22 cellular contexts compared by ENCODE assay signal in the genomic region with DNA sequence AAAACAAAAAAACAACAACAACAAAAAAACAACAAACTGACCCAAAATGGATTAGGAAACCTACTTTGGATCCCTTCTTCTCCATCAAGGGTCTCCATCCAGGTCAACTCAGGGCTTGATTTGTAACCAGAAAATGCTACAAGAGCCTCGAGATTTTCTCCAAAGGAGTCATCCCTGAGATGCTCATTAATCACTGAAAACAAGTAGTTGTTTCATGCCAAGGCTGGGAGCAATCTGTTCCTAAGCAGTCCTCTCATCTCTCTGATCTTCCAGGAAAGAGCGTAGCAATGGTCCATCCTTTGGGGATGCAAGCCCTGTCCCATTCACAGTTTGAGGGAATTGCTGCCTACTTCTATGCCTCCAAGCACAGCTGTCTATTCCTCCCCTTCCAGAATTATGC.
DNase-seq lines count a peak whose midpoint lies in the region; ATAC-seq and TF ChIP-seq lines count a peak whose summit lies in the region.
"Had no signal": no experiment of that assay in that cellular context is flagged by ENCODE, and none has a peak within 500 bp of the region (broad histone marks: within the 10 kb centered on the region; RNA-seq: fewer than 3 reads in every experiment).

No MANE protein-coding gene starts in this region.

- H3K36me3 ChIP-seq in Caco-2 (ENCODE audit: control insufficient read depth, insufficient read depth, low read length) (no peaks in the 10 kb centered on the region), lower lobe of right lung (no peaks in the 10 kb centered on the region)
- H3K36me3 ChIP-seq: HAP-1, SJSA1, upper lobe of left lung had no signal

- peak overlapping the region; percentile 60 for H3K4me3 Mint-ChIP-seq in activated CD4-positive, alpha-beta T cell treated with anti-CD3 and anti-CD28 coated beads, Interleukin-2, amount 10 ng/mL, durations not matched to agents 7 days and 5 days
- peak overlapping the region; percentile 70 for H3K4me3 Mint-ChIP-seq in CD4-positive, alpha-beta T cell
- no peak overlapping the region for H3K4me3 Mint-ChIP-seq in activated CD8-positive, alpha-beta T cell treated with anti-CD3 and anti-CD28 coated beads for 36 hours
- H3K4me3 Mint-ChIP-seq in naive thymus-derived CD8-positive, alpha-beta T cell, result peak overlapping the region in 9 of 10 donors; percentile 60 to 87 (median 75)
- H3K4me3 Mint-ChIP-seq in Caco-2 (ENCODE audit: unreplicated experiment), result no peak overlapping the region

- H3K9me3 Mint-ChIP-seq in activated CD4-positive, alpha-beta T cell treated with anti-CD3 and anti-CD28 coated beads, Interleukin-2, amount 10 ng/mL, durations not matched to agents 7 days and 5 days, result peaks cover 44% of the 10 kb centered on the region
- peaks cover 11% of the 10 kb centered on the region for H3K9me3 Mint-ChIP-seq in CD4-positive, alpha-beta T cell
- peaks cover 12% of the 10 kb centered on the region for H3K9me3 Mint-ChIP-seq in activated CD8-positive, alpha-beta T cell treated with anti-CD3 and anti-CD28 coated beads for 36 hours
- peaks cover 0 to 21% (median 13%) of the 10 kb centered on the region in 9 donors for H3K9me3 Mint-ChIP-seq in naive thymus-derived CD8-positive, alpha-beta T cell
- peaks cover 22% of the 10 kb centered on the region for H3K9me3 Mint-ChIP-seq in Caco-2 (ENCODE audit: unreplicated experiment)

- H3K4me1 ChIP-seq in Caco-2 (peaks cover 3% of the 10 kb centered on the region; the same call in 1 of the 2 replicates), lower lobe of right lung (peaks cover 33% of the 10 kb centered on the region)

- peaks cover 2% of the 10 kb centered on the region for H3K9me3 ChIP-seq in CD4-positive, alpha-beta T cell (ENCODE audit: control insufficient read depth, low read length)
- peaks cover 20% of the 10 kb centered on the region for H3K9me3 ChIP-seq in Caco-2
- peaks cover under 1% of the 10 kb centered on the region for H3K9me3 ChIP-seq in lower lobe of right lung
- H3K9me3 ChIP-seq: HAP-1, upper lobe of left lung had no signal

- no peaks in the 10 kb centered on the region for H3K27me3 ChIP-seq in CD4-positive, alpha-beta T cell (ENCODE audit: control insufficient read depth, insufficient read depth, low read length)
- no peaks in the 10 kb centered on the region for H3K27me3 ChIP-seq in Caco-2 (replicated peaks; ENCODE audit: control insufficient read depth, insufficient read depth, low read length)
- H3K27me3 ChIP-seq in lower lobe of right lung (ENCODE audit: low read depth), result no peaks in the 10 kb centered on the region
- H3K27me3 ChIP-seq: SJSA1, upper lobe of left lung had no signal

- POLR2A ChIA-PET in activated CD4-positive, alpha-beta T cell treated with anti-CD3 and anti-CD28 coated beads, Interleukin-2, amount 10 ng/mL, durations not matched to agents 7 days and 5 days (lab: Charles Lee), result no interaction called here
- POLR2A ChIA-PET in CD4-positive, alpha-beta T cell (lab: Charles Lee), result interaction anchor here (0.8 to 1.8 kb wide), 7 partner anchors 27 to 202 kb away, joined by 3 to 14 read pairs (median 4); partner anchors contain the start of gene MAP3K1
- POLR2A ChIA-PET in activated CD8-positive, alpha-beta T cell treated with anti-CD3 and anti-CD28 coated beads for 36 hours (lab: Charles Lee), result no interaction called here
- POLR2A ChIA-PET in naive thymus-derived CD8-positive, alpha-beta T cell (lab: Charles Lee), result interaction anchor here (1.5 to 1.6 kb wide), 2 partner anchors 23 to 202 kb away, joined by 4 read pairs; partner anchors contain the start of gene MAP3K1
- POLR2A ChIA-PET in Caco-2 (lab: Charles Lee), result no interaction called here

- H3K27ac Mint-ChIP-seq in activated CD4-positive, alpha-beta T cell treated with anti-CD3 and anti-CD28 coated beads, Interleukin-2, amount 10 ng/mL, durations not matched to agents 7 days and 5 days, result peak overlapping the region; percentile 90
- H3K27ac Mint-ChIP-seq in CD4-positive, alpha-beta T cell, result peak overlapping the region; percentile 82
- peak overlapping the region; percentile 73 for H3K27ac Mint-ChIP-seq in activated CD8-positive, alpha-beta T cell treated with anti-CD3 and anti-CD28 coated beads for 36 hours
- peak overlapping the region in 9 of 10 donors; percentile 38 to 85 (median 73) for H3K27ac Mint-ChIP-seq in naive thymus-derived CD8-positive, alpha-beta T cell
- no peak overlapping the region for H3K27ac Mint-ChIP-seq in Caco-2 (ENCODE audit: unreplicated experiment)

- TF ChIP-seq CTCF in CD4-positive, alpha-beta T cell (IDR thresholded peaks at IDR 0.05), result no peak
- TF ChIP-seq CTCF in activated CD8-positive, alpha-beta T cell treated with anti-CD3 and anti-CD28 coated beads for 36 hours (IDR thresholded peaks at IDR 0.05), result no peak
- TF ChIP-seq CTCF in Caco-2 (IDR thresholded peaks at IDR 0.05; ENCODE audit: insufficient read depth in 1 of 2, low read depth in 1 of 2, low read length in 1 of 2, severe bottlenecking in 1 of 2, unreplicated experiment in 1 of 2) (no peak), lower lobe of right lung (IDR thresholded peaks at IDR 0.05) (no peak)

- CTCF ChIA-PET in activated CD4-positive, alpha-beta T cell treated with anti-CD3 and anti-CD28 coated beads, Interleukin-2, amount 10 ng/mL, durations not matched to agents 7 days and 5 days (lab: Charles Lee), result no interaction called here
- CTCF ChIA-PET in CD4-positive, alpha-beta T cell (lab: Charles Lee), result interaction anchor here (1.0 kb wide), 1 partner anchor 8 kb away, joined by 5 read pairs; no protein-coding TSS in a partner anchor
- CTCF ChIA-PET in activated CD8-positive, alpha-beta T cell treated with anti-CD3 and anti-CD28 coated beads for 36 hours (lab: Charles Lee), result no interaction called here
- CTCF ChIA-PET in Caco-2 (lab: Charles Lee), result no interaction called here

- H3K4me3 ChIP-seq in Caco-2 (ENCODE audit: low read depth, low read length), result no peak overlapping the region
- H3K4me3 ChIP-seq in lower lobe of right lung, result no peak overlapping the region
- H3K4me3 ChIP-seq: A549, HAP-1, SJSA1, upper lobe of left lung had no signal

- peaks cover 93% of the 10 kb centered on the region for H3K4me1 Mint-ChIP-seq in activated CD4-positive, alpha-beta T cell treated with anti-CD3 and anti-CD28 coated beads, Interleukin-2, amount 10 ng/mL, durations not matched to agents 7 days and 5 days
- peaks cover 93% of the 10 kb centered on the region for H3K4me1 Mint-ChIP-seq in CD4-positive, alpha-beta T cell (ENCODE audit: low read depth)
- peaks cover 62% of the 10 kb centered on the region for H3K4me1 Mint-ChIP-seq in activated CD8-positive, alpha-beta T cell treated with anti-CD3 and anti-CD28 coated beads for 36 hours (ENCODE audit: low read depth)
- peaks cover 52 to 88% (median 74%) of the 10 kb centered on the region in 4 donors for H3K4me1 Mint-ChIP-seq in naive thymus-derived CD8-positive, alpha-beta T cell
- H3K4me1 Mint-ChIP-seq in Caco-2 (ENCODE audit: low read depth, unreplicated experiment), result peaks cover 7% of the 10 kb centered on the region

- no peak for ATAC-seq in CD4-positive, alpha-beta T cell (ENCODE audit: poor library complexity)
- ATAC-seq in activated CD8-positive, alpha-beta T cell treated with anti-CD3 and anti-CD28 coated beads for 36 hours, result no peak
- ATAC-seq in naive thymus-derived CD8-positive, alpha-beta T cell, result no peak
- no peak for ATAC-seq in lower lobe of right lung
- no peak for ATAC-seq in GM19397 (IDR thresholded peaks at IDR 0.05; ENCODE audit: unreplicated experiment)
- ATAC-seq: A549 had no signal

- no TSS peak for BruUV-seq in Caco-2 (replicated peaks; lab: Mats Ljungman, UMichigan)

- H3K36me3 Mint-ChIP-seq in activated CD4-positive, alpha-beta T cell treated with anti-CD3 and anti-CD28 coated beads, Interleukin-2, amount 10 ng/mL, durations not matched to agents 7 days and 5 days (ENCODE audit: low read depth), result peaks cover 60% of the 10 kb centered on the region
- peaks cover 20% of the 10 kb centered on the region for H3K36me3 Mint-ChIP-seq in CD4-positive, alpha-beta T cell (ENCODE audit: low read depth)
- H3K36me3 Mint-ChIP-seq in activated CD8-positive, alpha-beta T cell treated with anti-CD3 and anti-CD28 coated beads for 36 hours (ENCODE audit: low read depth), result peaks cover 14% of the 10 kb centered on the region
- peaks cover 0 to 19% (median 7%) of the 10 kb centered on the region in 3 donors for H3K36me3 Mint-ChIP-seq in naive thymus-derived CD8-positive, alpha-beta T cell
- H3K36me3 Mint-ChIP-seq in Caco-2 (ENCODE audit: insufficient read depth, unreplicated experiment), result no peaks in the 10 kb centered on the region

- intact Hi-C loops in CD4-positive, alpha-beta T cell (cut with DNase I, micrococcal nuclease), result no loop called here
- intact Hi-C loops in activated CD8-positive, alpha-beta T cell treated with anti-CD3 and anti-CD28 coated beads for 36 hours (cut with micrococcal nuclease), result no loop called here
- intact Hi-C loops in Caco-2 (cut with micrococcal nuclease; ENCODE audit: unreplicated experiment) (no loop called here), lower lobe of right lung (cut with DNase I) (no loop called here)

- peak overlapping the region; percentile 1 for H3K27ac ChIP-seq in CD4-positive, alpha-beta T cell (ENCODE audit: low read depth, low read length)
- no peak overlapping the region for H3K27ac ChIP-seq in lower lobe of right lung
- H3K27ac ChIP-seq: A549, SJSA1, upper lobe of left lung had no signal

- DNase-seq in activated CD4-positive, alpha-beta T cell treated with anti-CD3 and anti-CD28 coated beads, Interleukin-2, amount 10 ng/mL, durations not matched to agents 7 days and 5 days, result no peak
- DNase-seq in activated CD4-positive, alpha-beta T cell treated with anti-CD3 and anti-CD28 coated beads for 48 hours, result no peak
- DNase-seq in CD4-positive, alpha-beta T cell, result no peak
- DNase-seq in activated CD8-positive, alpha-beta T cell treated with anti-CD3 and anti-CD28 coated beads for 36 hours, result no peak
- no peak for DNase-seq in naive thymus-derived CD8-positive, alpha-beta T cell
- DNase-seq in Caco-2 (no peak), lower lobe of right lung (no peak)
- DNase-seq: activated CD4-positive, alpha-beta T cell treated with anti-CD3 and anti-CD28 coated beads, Interleukin-2, amount 50 U/mL, for 48 hours; amniotic stem cell; effector CD4-positive, alpha-beta T cell; erythroblast; head of caudate nucleus; NCI-H1048; NCI-H1930; NCI-H2227 treated with DMSO at 0.1 percent for 48 hours; NCI-H69; occipital lobe; upper lobe of left lung had no signal

- H3K27me3 Mint-ChIP-seq in activated CD4-positive, alpha-beta T cell treated with anti-CD3 and anti-CD28 coated beads, Interleukin-2, amount 10 ng/mL, durations not matched to agents 7 days and 5 days, result no peaks in the 10 kb centered on the region
- no peaks in the 10 kb centered on the region for H3K27me3 Mint-ChIP-seq in CD4-positive, alpha-beta T cell
- no peaks in the 10 kb centered on the region for H3K27me3 Mint-ChIP-seq in activated CD8-positive, alpha-beta T cell treated with anti-CD3 and anti-CD28 coated beads for 36 hours
- H3K27me3 Mint-ChIP-seq in naive thymus-derived CD8-positive, alpha-beta T cell, result no peaks in the 10 kb centered on the region
- H3K27me3 Mint-ChIP-seq in Caco-2 (ENCODE audit: insufficient read depth, unreplicated experiment), result no peaks in the 10 kb centered on the region

Comparison
In these comparisons a context has a peak if more than half of its experiments do, and no peak if none do; other contexts are left out.
1. H3K4me3 Mint-ChIP-seq: peak in activated CD4-positive, alpha-beta T cell treated with anti-CD3 and anti-CD28 coated beads, Interleukin-2, amount 10 ng/mL, durations not matched to agents 7 days and 5 days (single experiment), CD4-positive, alpha-beta T cell (single experiment) and naive thymus-derived CD8-positive, alpha-beta T cell (9 of 10); none in activated CD8-positive, alpha-beta T cell treated with anti-CD3 and anti-CD28 coated beads for 36 hours (single experiment) and Caco-2 (single experiment).
2. POLR2A ChIA-PET loops: an anchor here in CD4-positive, alpha-beta T cell (0.8 to 1.8 kb wide) and naive thymus-derived CD8-positive, alpha-beta T cell (1.5 to 1.6 kb wide); none called in activated CD4-positive, alpha-beta T cell treated with anti-CD3 and anti-CD28 coated beads, Interleukin-2, amount 10 ng/mL, durations not matched to agents 7 days and 5 days, activated CD8-positive, alpha-beta T cell treated with anti-CD3 and anti-CD28 coated beads for 36 hours and Caco-2.